25 cellular contexts compared by ENCODE assay signal in the genomic region with DNA sequence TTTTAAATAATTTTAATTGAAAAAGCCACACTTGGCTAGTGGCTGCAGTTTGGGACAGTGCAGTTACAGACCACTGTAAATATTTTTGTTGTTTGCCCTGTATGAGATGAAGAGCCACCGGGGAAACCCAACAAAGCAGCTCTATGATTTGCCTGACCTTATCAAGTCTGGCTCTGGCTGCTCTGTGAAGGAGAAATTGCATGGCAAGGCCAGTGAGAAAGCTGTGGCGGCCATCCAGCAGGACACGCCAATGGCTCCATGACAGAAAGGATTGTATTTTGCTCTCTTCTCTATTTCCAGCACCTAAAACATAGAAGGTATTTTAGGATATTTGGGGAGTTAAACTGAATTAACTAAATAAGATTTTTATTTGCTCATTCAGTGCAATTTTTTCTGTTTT.
"Had no signal": no experiment of that assay in that cellular context is flagged by ENCODE, and none has a peak within 500 bp of the region (broad histone marks: within the 10 kb centered on the region; RNA-seq: fewer than 3 reads in every experiment).

No MANE protein-coding gene starts in this region.

- H2AFZ ChIP-seq: neural progenitor cell had no signal

- H3K27ac ChIP-seq: colonic mucosa, heart left ventricle, left lung, neural progenitor cell, pancreas, prostate gland, spleen, thoracic aorta, transverse colon had no signal

- H3K27me3 ChIP-seq: colonic mucosa, heart left ventricle, left lung, neural progenitor cell, pancreas, spleen, transverse colon had no signal

- H3K9ac ChIP-seq: neural progenitor cell had no signal

- DNase-seq: cerebellar nuclear complex; colonic mucosa; dermis blood vessel endothelial cell; foreskin melanocyte; hypothalamus; islet precursor cell; left lung; mesenchymal stem cell; midbrain; occipital lobe; pancreas; spleen; stimulated activated CD4-positive, alpha-beta T cell treated with anti-CD3 and anti-CD28 coated beads, Interleukin-15, amount 100 ng/mL, for 24 hours; stimulated activated CD4-positive, alpha-beta T cell treated with anti-CD3 and anti-CD28 coated beads, Interleukin-1b, Interleukin-23, amount 100 ng/mL, for 48 hours; stimulated activated CD4-positive, alpha-beta T cell treated with anti-CD3 and anti-CD28 coated beads, Interleukin-4, amount 100 ng/mL, for 24 hours; stimulated activated naive CD8-positive, alpha-beta T cell treated with anti-CD3 and anti-CD28 coated beads, Interleukin-15, amount 100 ng/mL, for 72 hours; transverse colon had no signal

- ATAC-seq: left lung; natural killer cell treated with Interleukin-12 subunit alpha and Interleukin-12 subunit beta and Interleukin-15 and Interleukin-18, amount 100 ng/mL, for 72 hours; pancreas; sciatic nerve; stimulated activated memory B cell treated with anti-CD40 and anti-IgM and Interleukin-4, amounts not matched to agents 10 μg/mL and 1 μg/mL and 100 μg/mL, for 72 hours; stimulated activated naive CD8-positive, alpha-beta T cell treated with anti-CD3 and anti-CD28 coated beads, Interleukin-15, amount 100 ng/mL, for 72 hours had no signal

- H3K4me2 ChIP-seq: neural progenitor cell had no signal

- H3K36me3 ChIP-seq: colonic mucosa, heart left ventricle, left lung, neural progenitor cell, pancreas, prostate gland, spleen, thoracic aorta, transverse colon had no signal

- H3K4me1 ChIP-seq: colonic mucosa, left lung, neural progenitor cell, pancreas, prostate gland, spleen, transverse colon had no signal

- H3K9me3 ChIP-seq: colonic mucosa, left lung, pancreas, prostate gland, thoracic aorta, transverse colon had no signal

- H3K4me3 ChIP-seq: colonic mucosa, heart left ventricle, left lung, lung, neural progenitor cell, pancreas, prostate gland, spleen, thoracic aorta, transverse colon had no signal
